ENCODE assay signal across 28 cellular contexts in the genomic region with DNA sequence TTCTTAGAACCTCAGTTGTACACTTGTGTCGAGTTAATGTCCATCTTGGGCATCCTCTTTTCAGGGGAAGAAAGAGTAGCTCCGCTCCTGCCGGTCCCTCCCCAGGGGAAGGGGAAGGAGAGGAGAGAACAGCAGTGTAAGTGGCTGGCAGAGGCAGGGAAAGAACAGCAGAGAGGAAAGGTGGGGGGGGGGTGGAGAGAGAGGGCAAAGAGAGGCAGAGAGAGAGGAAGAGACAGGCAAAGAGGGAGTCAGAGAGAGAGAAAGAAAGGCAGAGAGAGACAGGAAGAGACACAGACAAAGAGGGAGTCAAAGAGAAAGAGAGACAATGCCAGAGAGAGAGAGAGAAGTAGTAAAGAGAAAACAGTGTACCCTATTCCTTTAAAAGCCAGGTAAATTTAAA. TPM values are rescaled to one million over a fixed set of nuclear protein-coding genes. Genes with fewer than 3 reads are reported as not detected.
DNase-seq lines count a peak whose midpoint lies in the region; ATAC-seq, FAIRE-seq and TF ChIP-seq lines count a peak whose summit lies in the region.
"Had no signal": no experiment of that assay in that cellular context is flagged by ENCODE, and none has a peak within 500 bp of the region (broad histone marks: within the 10 kb centered on the region; RNA-seq: fewer than 3 reads in every experiment).

No MANE protein-coding gene starts in this region.

- H3K23ac ChIP-seq in mesendoderm (ENCODE audit: low read length): no peak overlapping the region

- peak; percentile 30; the same call in 1 of the 3 replicates for ATAC-seq in HepG2
- ATAC-seq in right lobe of liver: no peak
- no peak for ATAC-seq in activated T-helper 17 cell treated with anti-CD3 and anti-CD28 coated beads, Interleukin-2, amount 50 U/mL, for 72 hours (replicated peaks)
- ATAC-seq in GM19035 (IDR thresholded peaks at IDR 0.05; ENCODE audit: unreplicated experiment): no peak

- H3K79me2 ChIP-seq in HepG2 (ENCODE audit: insufficient read depth, low read length): no peaks in the 10 kb centered on the region
- H3K79me2 ChIP-seq in mesendoderm (ENCODE audit: control insufficient read depth, insufficient read depth, low read length): no peaks in the 10 kb centered on the region

- in situ Hi-C loops in HepG2 (cut with HindIII; ENCODE audit: extremely low pct_ligation_motif_present, low pct_unique_long_range_greater_than_20kb): no loop called here

- H4K8ac ChIP-seq in mesendoderm (ENCODE audit: low read depth, low read length): no peak overlapping the region

- peaks cover 34% of the 10 kb centered on the region for H3K27me3 Mint-ChIP-seq in activated T-helper 17 cell treated with anti-CD3 and anti-CD28 coated beads, Interleukin-2, amount 50 U/mL, for 72 hours

- no peaks in the 10 kb centered on the region for H4K20me1 ChIP-seq in HepG2 (ENCODE audit: insufficient read depth, low read length)
- H4K20me1 ChIP-seq: BLaER1 had no signal

- DNase-seq in HepG2 (ENCODE audit: low spot score) (no peak), right lobe of liver (no peak), mesendoderm (peak; percentile 30), NCI-H526 (lab: John Stamatoyannopoulos, UW) (no peak), retina (no peak)
- DNase-seq in activated CD4-positive, CD25-positive, alpha-beta regulatory T cell (lab: John Stamatoyannopoulos, UW): no peak
- DNase-seq: ACHN; CD4-positive, alpha-beta T cell; COR-L47; DMS 273 treated with DMSO at 0.1 percent for 48 hours; DMS79 treated with DMSO at 0.1 percent for 48 hours; GOT3; Karpas-422; NCI-H1694; NCI-H2081; NCI-H2171; NCI-H345; NCI-H524; OCI-M1; Right ventricle myocardium superior had no signal

- H4K5ac ChIP-seq in mesendoderm (ENCODE audit: low read length): no peak overlapping the region

- H3K9me3 Mint-ChIP-seq in activated T-helper 17 cell treated with anti-CD3 and anti-CD28 coated beads, Interleukin-2, amount 50 U/mL, for 72 hours: no peaks in the 10 kb centered on the region
- H3K9me3 Mint-ChIP-seq: CD4-positive, alpha-beta T cell had no signal

- intact Hi-C loops in HepG2 (cut with micrococcal nuclease; ENCODE audit: unreplicated experiment): no loop called here
- intact Hi-C loops in right lobe of liver (cut with DNase I): no loop called here

- no peaks in the 10 kb centered on the region for H3K27me3 ChIP-seq in HepG2 (ENCODE audit: control insufficient read depth in 1 of 2, insufficient read depth in 2 of 2, low read length in 2 of 2)
- H3K27me3 ChIP-seq in right lobe of liver: no peaks in the 10 kb centered on the region
- no peaks in the 10 kb centered on the region for H3K27me3 ChIP-seq in mesendoderm (ENCODE audit: insufficient read depth, low read length, poor library complexity)

- H3K9me3 ChIP-seq in HepG2 (ENCODE audit: low read length) (no peaks in the 10 kb centered on the region), right lobe of liver (no peaks in the 10 kb centered on the region)
- H3K9me3 ChIP-seq: BLaER1 had no signal

- H3K4me2 ChIP-seq in HepG2 (ENCODE audit: low read depth, low read length): peak overlapping the region; percentile 45
- no peak overlapping the region for H3K4me2 ChIP-seq in mesendoderm (ENCODE audit: low read length)
- H3K4me2 ChIP-seq: BLaER1 had no signal

- H3K4ac ChIP-seq in mesendoderm (ENCODE audit: low read depth, low read length): no peak overlapping the region

- H2BK120ac ChIP-seq in mesendoderm (ENCODE audit: low read depth, low read length): no peak overlapping the region

- BruUV-seq in HepG2 (replicated peaks; lab: Mats Ljungman, UMichigan): no TSS peak

- no peak for TF ChIP-seq CTCF in HepG2 (CRISPR knock-in tag; IDR thresholded peaks at IDR 0.05)
- TF ChIP-seq CTCF in right lobe of liver (IDR thresholded peaks at IDR 0.05): no peak

- H3K4me1 ChIP-seq in HepG2 (ENCODE audit: insufficient read depth, low read length) (peaks cover 20% of the 10 kb centered on the region), right lobe of liver (no peaks in the 10 kb centered on the region), mesendoderm (ENCODE audit: control insufficient read depth, low read depth, low read length) (no peaks in the 10 kb centered on the region)
- H3K4me1 ChIP-seq: BLaER1 had no signal

- no peak overlapping the region for H3K56ac ChIP-seq in mesendoderm (ENCODE audit: low read length)

- no peak overlapping the region for H3K27ac ChIP-seq in HepG2 (ENCODE audit: extremely low read length, insufficient read depth, low read length)
- H3K27ac ChIP-seq in right lobe of liver: no peak overlapping the region
- no peak overlapping the region for H3K27ac ChIP-seq in mesendoderm (ENCODE audit: low read depth, low read length)
- H3K27ac ChIP-seq: 22Rv1, BLaER1, HL-60 had no signal

- POLR2A ChIA-PET in HepG2 (lab: Yijun Ruan, JAX): no interaction called here

- H3K4me3 Mint-ChIP-seq in activated T-helper 17 cell treated with anti-CD3 and anti-CD28 coated beads, Interleukin-2, amount 50 U/mL, for 72 hours: no peak overlapping the region
- H3K4me3 Mint-ChIP-seq: CD4-positive, alpha-beta T cell; IgD-negative memory B cell had no signal

- TF ChIP-seq POLR2A in HepG2 (IDR thresholded peaks at IDR 0.05; ENCODE audit: insufficient read depth in 1 of 2, low read depth in 2 of 2, low read length in 2 of 2): no peak
- TF ChIP-seq POLR2A in right lobe of liver (IDR thresholded peaks at IDR 0.05): no peak

- H2BK15ac ChIP-seq in mesendoderm (replicated peaks; ENCODE audit: low read depth): no peak overlapping the region

- no peaks in the 10 kb centered on the region for H3K36me3 ChIP-seq in HepG2 (replicated peaks in 1 of 2; ENCODE audit: control insufficient read depth in 1 of 2, insufficient read depth in 2 of 2, low read length in 2 of 2)
- H3K36me3 ChIP-seq in right lobe of liver: no peaks in the 10 kb centered on the region
- no peaks in the 10 kb centered on the region for H3K36me3 ChIP-seq in mesendoderm (ENCODE audit: control insufficient read depth, insufficient read depth, low read length)
- H3K36me3 ChIP-seq: BLaER1 had no signal

- 87% methylated on average over 3 of the region's 3 CpGs for WGBS in HepG2 (ENCODE audit: low lambda C conversion rate)
- WGBS in right lobe of liver (ENCODE audit: insufficient coverage, low coverage, low lambda C conversion rate, missing lambda C conversion rate): 60% methylated on average over 2 of the region's 3 CpGs
- WGBS in mesendoderm (ENCODE audit: extremely low coverage, insufficient coverage, low lambda C conversion rate): no CpG with 5 or more reads among the region's 3 CpGs

- TF ChIP-seq RAD21 in HepG2 (CRISPR knock-in tag; IDR thresholded peaks at IDR 0.05): no peak

- H3K4me1 Mint-ChIP-seq in activated T-helper 17 cell treated with anti-CD3 and anti-CD28 coated beads, Interleukin-2, amount 50 U/mL, for 72 hours: no peaks in the 10 kb centered on the region
- H3K4me1 Mint-ChIP-seq: IgD-negative memory B cell had no signal

- peak overlapping the region; percentile 18 for H3K27ac Mint-ChIP-seq in activated T-helper 17 cell treated with anti-CD3 and anti-CD28 coated beads, Interleukin-2, amount 50 U/mL, for 72 hours
- H3K27ac Mint-ChIP-seq: CD4-positive, alpha-beta T cell; IgD-negative memory B cell had no signal

- H2AK5ac ChIP-seq in mesendoderm (ENCODE audit: low read length): no peak overlapping the region

- H3K9ac ChIP-seq in HepG2 (ENCODE audit: insufficient read depth, low read depth, low read length) (no peak overlapping the region), mesendoderm (ENCODE audit: low read length) (no peak overlapping the region)
- H3K9ac ChIP-seq: BLaER1 had no signal

- H2AFZ ChIP-seq in HepG2 (ENCODE audit: low read length): no peak overlapping the region

- H2BK5ac ChIP-seq in mesendoderm (ENCODE audit: low read length): no peak overlapping the region

- H3K4me3 ChIP-seq in HepG2 (replicated peaks in 1 of 3; ENCODE audit: insufficient read depth in 1 of 3, low read depth in 2 of 3, low read length in 3 of 3) (no peak overlapping the region), right lobe of liver (no peak overlapping the region), mesendoderm (ENCODE audit: low read length) (no peak overlapping the region)
- H3K4me3 ChIP-seq: BLaER1 had no signal

- peak overlapping the region; percentile 13 for H3K18ac ChIP-seq in mesendoderm (ENCODE audit: low read length)

- no peaks in the 10 kb centered on the region for H3K79me1 ChIP-seq in mesendoderm (ENCODE audit: low read length)

- no peak for FAIRE-seq in HepG2 (lab: Jason Lieb, UNC)
- FAIRE-seq: G401.6, GM12892 had no signal

- CTCF ChIA-PET in HepG2 (lab: Yijun Ruan, JAX; ENCODE audit: low intra/inter-chr PET ratio, low total read pairs): no interaction called here

- TF ChIP-seq EP300 in HepG2 (IDR thresholded peaks at IDR 0.05; ENCODE audit: low read depth in 2 of 2, low read length in 2 of 2): no peak
- TF ChIP-seq EP300 in HepG2 (CRISPR knock-in tag; IDR thresholded peaks at IDR 0.05; ENCODE audit: borderline replicate concordance): no peak

- no peaks in the 10 kb centered on the region for H3K36me3 Mint-ChIP-seq in activated T-helper 17 cell treated with anti-CD3 and anti-CD28 coated beads, Interleukin-2, amount 50 U/mL, for 72 hours (ENCODE audit: low read depth)

RNA-seq across cellular contexts. Expression of gene MRPS24, which starts 53.9 kb away (rescaled TPM):
- total RNA-seq in HepG2 (2016; rRNA removed; fragmentation: Illumina TruSeq; extraction: Trizol) (135 and 143 TPM in 2 replicates), right lobe of liver (10 to 100 TPM; 45.2 to 83.4 (median 66.7) TPM)
- total RNA-seq in HepG2 (2016; cell fraction: cytosol; rRNA removed; fragmentation: Illumina TruSeq; extraction: Trizol; ENCODE audit: low read depth): 121 and 142 TPM in 2 replicates
- total RNA-seq in HepG2 (2016; cell fraction: insoluble cytoplasmic fraction; rRNA removed; fragmentation: Illumina TruSeq; extraction: Trizol): 140 and 157 TPM in 2 replicates
- total RNA-seq in HepG2 (2016; cell fraction: membrane; rRNA removed; fragmentation: Illumina TruSeq; extraction: Trizol): 117 and 135 TPM in 2 replicates
- 60.4 and 60.7 TPM in 2 replicates for total RNA-seq in HepG2 (2016; cell fraction: nucleus; rRNA removed; fragmentation: Illumina TruSeq; extraction: Trizol)
- 153 and 162 TPM in 2 replicates for polyA plus RNA-seq in HepG2 (2011; rRNA removed)
- 180 and 315 TPM in 2 replicates for polyA plus RNA-seq in HepG2 (2011; cell fraction: cytosol; rRNA removed)
- polyA plus RNA-seq in HepG2 (2011; cell fraction: nucleus; rRNA removed): 97.9 and 112 TPM in 2 replicates
- polyA plus RNA-seq in HepG2 (2012): 131 and 143 TPM in 2 replicates
- 161 and 177 TPM in 2 replicates for polyA plus RNA-seq in HepG2 (2016; cell fraction: cytosol; fragmentation: Illumina TruSeq; extraction: Trizol; ENCODE audit: low read depth)
- 160 and 176 TPM in 2 replicates for polyA plus RNA-seq in HepG2 (2016; cell fraction: insoluble cytoplasmic fraction; fragmentation: Illumina TruSeq; extraction: Trizol; ENCODE audit: low read depth)
- 136 TPM in 2 replicates for polyA plus RNA-seq in HepG2 (2016; cell fraction: membrane; fragmentation: Illumina TruSeq; extraction: Trizol; ENCODE audit: low read depth)
- 98.7 and 110 TPM in 2 replicates for polyA plus RNA-seq in HepG2 (2016; cell fraction: nucleus; fragmentation: Illumina TruSeq; extraction: Trizol; ENCODE audit: insufficient read depth, low read depth)
- 157 and 159 TPM in 2 replicates for polyA minus RNA-seq in HepG2 (2011; rRNA and poly(A)+ RNA removed; ENCODE audit: low replicate concordance)
- 50.6 and 68.1 TPM in 2 replicates for polyA minus RNA-seq in HepG2 (2011; cell fraction: cytosol; rRNA and poly(A)+ RNA removed)
- 22.4 TPM in 2 replicates for polyA minus RNA-seq in HepG2 (2011; cell fraction: nucleus; rRNA and poly(A)+ RNA removed)
- total RNA-seq in activated T-helper 17 cell treated with anti-CD3 and anti-CD28 coated beads, Interleukin-2, amount 50 U/mL, for 72 hours: 100 to 1,000 TPM in 1 of 2 donors, 10 to 100 TPM in 1; 68.0 to 113 TPM
- polyA plus RNA-seq in mesendoderm (2013, experiment 1 of 2): 190 TPM
- 186 TPM for polyA plus RNA-seq in mesendoderm (2013, experiment 2 of 2)

RNA-seq across cellular contexts. Expression of gene BLVRA, which starts 56.9 kb away (rescaled TPM):
- total RNA-seq in HepG2 (2016; rRNA removed; fragmentation: Illumina TruSeq; extraction: Trizol) (64.2 and 95.5 TPM in 2 replicates), right lobe of liver (10 to 100 TPM in 1 of 6 experiments, 1 to 10 TPM in 5; 3.1 to 14.7 (median 5.6) TPM)
- 21.9 and 23.4 TPM in 2 replicates for total RNA-seq in HepG2 (2016; cell fraction: cytosol; rRNA removed; fragmentation: Illumina TruSeq; extraction: Trizol; ENCODE audit: low read depth)
- total RNA-seq in HepG2 (2016; cell fraction: insoluble cytoplasmic fraction; rRNA removed; fragmentation: Illumina TruSeq; extraction: Trizol): 67.8 and 102 TPM in 2 replicates
- total RNA-seq in HepG2 (2016; cell fraction: membrane; rRNA removed; fragmentation: Illumina TruSeq; extraction: Trizol): 20.5 and 21.4 TPM in 2 replicates
- total RNA-seq in HepG2 (2016; cell fraction: nucleus; rRNA removed; fragmentation: Illumina TruSeq; extraction: Trizol): 27.3 and 29.0 TPM in 2 replicates
- 34.5 and 39.2 TPM in 2 replicates for polyA plus RNA-seq in HepG2 (2011; rRNA removed)
- polyA plus RNA-seq in HepG2 (2011; cell fraction: cytosol; rRNA removed): 47.8 and 49.9 TPM in 2 replicates
- polyA plus RNA-seq in HepG2 (2011; cell fraction: nucleus; rRNA removed): 12.4 and 14.9 TPM in 2 replicates
- 44.0 and 55.0 TPM in 2 replicates for polyA plus RNA-seq in HepG2 (2012)
- polyA plus RNA-seq in HepG2 (2016; cell fraction: cytosol; fragmentation: Illumina TruSeq; extraction: Trizol; ENCODE audit: low read depth): 24.0 and 27.8 TPM in 2 replicates
- polyA plus RNA-seq in HepG2 (2016; cell fraction: insoluble cytoplasmic fraction; fragmentation: Illumina TruSeq; extraction: Trizol; ENCODE audit: low read depth): 114 and 128 TPM in 2 replicates
- 19.9 and 21.4 TPM in 2 replicates for polyA plus RNA-seq in HepG2 (2016; cell fraction: membrane; fragmentation: Illumina TruSeq; extraction: Trizol; ENCODE audit: low read depth)
- polyA plus RNA-seq in HepG2 (2016; cell fraction: nucleus; fragmentation: Illumina TruSeq; extraction: Trizol; ENCODE audit: insufficient read depth, low read depth): 45.1 and 49.9 TPM in 2 replicates
- polyA minus RNA-seq in HepG2 (2011; rRNA and poly(A)+ RNA removed; ENCODE audit: low replicate concordance): 29.9 and 40.1 TPM in 2 replicates
- 17.3 and 18.1 TPM in 2 replicates for polyA minus RNA-seq in HepG2 (2011; cell fraction: cytosol; rRNA and poly(A)+ RNA removed)
- 9.5 and 12.1 TPM in 2 replicates for polyA minus RNA-seq in HepG2 (2011; cell fraction: nucleus; rRNA and poly(A)+ RNA removed)
- total RNA-seq in activated T-helper 17 cell treated with anti-CD3 and anti-CD28 coated beads, Interleukin-2, amount 50 U/mL, for 72 hours: 10 to 100 TPM; 17.8 to 21.8 TPM
- 19.1 TPM for polyA plus RNA-seq in mesendoderm (2013, experiment 1 of 2)
- 17.7 TPM for polyA plus RNA-seq in mesendoderm (2013, experiment 2 of 2)
